ENCODE assay signal across 17 cellular contexts in the genomic region with DNA sequence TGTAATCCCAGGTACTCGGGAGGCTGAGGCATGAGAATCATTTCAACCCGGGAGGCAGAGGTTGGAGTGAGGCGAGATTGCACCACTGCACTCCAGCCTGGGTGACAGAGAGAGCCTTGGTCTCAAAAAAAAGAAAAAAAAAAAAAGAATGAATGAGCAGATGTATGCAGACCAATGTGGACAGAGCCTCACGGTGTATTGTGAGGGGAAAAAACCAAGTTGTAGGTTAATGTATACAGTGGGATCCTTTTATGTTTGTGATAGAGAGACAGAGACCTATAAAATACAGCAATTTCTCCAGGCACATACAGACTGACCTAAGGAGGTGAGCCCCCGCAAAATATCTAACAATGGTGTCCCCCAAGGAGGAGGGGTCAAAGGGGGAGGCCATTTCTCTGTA. TPM values are rescaled to one million over a fixed set of nuclear protein-coding genes. Genes with fewer than 3 reads are reported as not detected.
DNase-seq lines count a peak whose midpoint lies in the region; ATAC-seq, FAIRE-seq and TF ChIP-seq lines count a peak whose summit lies in the region.
"Had no signal": no experiment of that assay in that cellular context is flagged by ENCODE, and none has a peak within 500 bp of the region (broad histone marks: within the 10 kb centered on the region; RNA-seq: fewer than 3 reads in every experiment).

No MANE protein-coding gene starts in this region.

- H3K27ac Mint-ChIP-seq in mesothelial cell of epicardium = no peak overlapping the region

- TF ChIP-seq EP300 in A549 (IDR thresholded peaks at IDR 0.05) (no peak), sigmoid colon (IDR thresholded peaks at IDR 0.05) (no peak)

- no peak overlapping the region for H2AK5ac ChIP-seq in mesenchymal stem cell (ENCODE audit: low read length, severe bottlenecking)

- no peaks in the 10 kb centered on the region for H3K79me1 ChIP-seq in mesenchymal stem cell (replicated peaks; ENCODE audit: low read length, poor library complexity, severe bottlenecking)

- H3K9me3 Mint-ChIP-seq in mesothelial cell of epicardium = no peaks in the 10 kb centered on the region
- H3K9me3 Mint-ChIP-seq: activated T-helper 17 cell treated with anti-CD3 and anti-CD28 coated beads, Interleukin-2, amount 50 U/mL, for 72 hours; CD8-positive, alpha-beta memory T cell; H9; T-cell had no signal

- FAIRE-seq in A549 (lab: Jason Lieb, UNC) = no peak

- H3K27ac ChIP-seq in A549 (peak overlapping the region; percentile 84 to 87), esophagus squamous epithelium (peak overlapping the region; percentile 54 to 85 (median 82)), sigmoid colon (peak overlapping the region in 3 of 4 donors; percentile 68 to 86 (median 77)), mesenchymal stem cell (ENCODE audit: low read length, poor library complexity, severe bottlenecking) (no peak overlapping the region)

- WGBS in A549 (ENCODE audit: missing lambda C conversion rate) = 88% methylated on average over 5 of the region's 5 CpGs
- WGBS in esophagus squamous epithelium, 2 donors = 85 to 90% methylated on average over 5 of the region's 5 CpGs
- 86 to 93% methylated on average over 5 of the region's 5 CpGs for WGBS in sigmoid colon, 2 donors
- 99% methylated on average over 5 of the region's 5 CpGs for WGBS in mesenchymal stem cell

- no peaks in the 10 kb centered on the region for H3K27me3 Mint-ChIP-seq in mesothelial cell of epicardium (ENCODE audit: low read depth)

- H2BK12ac ChIP-seq in mesenchymal stem cell (ENCODE audit: low read length in 2 of 2) = peak overlapping the region in 1 of 2 experiments; percentile 11

- H3K36me3 ChIP-seq in esophagus squamous epithelium = peaks cover 0 to 10% (median 0%) of the 10 kb centered on the region in 3 donors
- peaks cover 0 to 31% (median 19%) of the 10 kb centered on the region in 4 donors for H3K36me3 ChIP-seq in sigmoid colon
- H3K36me3 ChIP-seq in mesenchymal stem cell (ENCODE audit: control insufficient read depth in 1 of 2, insufficient read depth in 2 of 2, low read depth in 1 of 2, low read length in 2 of 2) = peaks cover 4 to 12% of the 10 kb centered on the region in 2 experiments

- H3K27me3 ChIP-seq in esophagus squamous epithelium (no peaks in the 10 kb centered on the region), sigmoid colon (no peaks in the 10 kb centered on the region), mesenchymal stem cell (ENCODE audit: control insufficient read depth in 1 of 2, insufficient read depth in 1 of 2, low read length in 2 of 2) (no peaks in the 10 kb centered on the region)

- CTCF ChIA-PET in A549 (lab: Yijun Ruan, JAX) = interaction anchor here (1.9 to 32.6 kb wide), 4 partner anchors 11 to 96 kb away, joined by 4 to 818 read pairs (median 12); a partner anchor contains a TSS

- H4K91ac ChIP-seq in mesenchymal stem cell (ENCODE audit: low read length) = no peak overlapping the region

- H3K9ac ChIP-seq in mesenchymal stem cell (ENCODE audit: low read length) = no peak overlapping the region

- no peak for ATAC-seq in A549
- ATAC-seq: T-cell had no signal

- H3K4me1 ChIP-seq in A549 (peaks cover 81% of the 10 kb centered on the region), esophagus squamous epithelium (peaks cover 10 to 58% (median 41%) of the 10 kb centered on the region in 3 donors), sigmoid colon (peaks cover 0 to 58% (median 41%) of the 10 kb centered on the region in 4 donors), mesenchymal stem cell (ENCODE audit: control insufficient read depth, insufficient read depth, low read depth, low read length) (peaks cover 23% of the 10 kb centered on the region)

- DNase-seq in A549 (ENCODE audit: low read depth in 1 of 2, low spot score in 1 of 2) (no peak), RPMI7951 (ENCODE audit: low read depth) (peak; percentile 54), esophagus squamous epithelium (lab: John Stamatoyannopoulos, UW) (no peak), sigmoid colon (no peak), mesothelial cell of epicardium (ENCODE audit: low spot score in 2 of 2, unreplicated experiment in 2 of 2) (no peak), NCI-H2227 (lab: John Stamatoyannopoulos, UW; ENCODE audit: unreplicated experiment) (no peak), mesenchymal stem cell (no peak), OCI-M1 (lab: John Stamatoyannopoulos, UW) (no peak)
- DNase-seq: CD8-positive, alpha-beta memory T cell; effector CD4-positive, alpha-beta T cell; H9; Kasumi-1; NCI-H774; RPMI8226; stimulated activated naive CD4-positive, alpha-beta T cell treated with Interleukin-2 at 50 U/mL for 16 hours had no signal

- H3K4ac ChIP-seq in mesenchymal stem cell (ENCODE audit: low read depth in 1 of 2, low read length in 2 of 2) = no peak overlapping the region

- no peak overlapping the region for H2BK120ac ChIP-seq in mesenchymal stem cell (ENCODE audit: low read depth, low read length)

- H3K4me1 Mint-ChIP-seq in mesothelial cell of epicardium = peaks cover 19% of the 10 kb centered on the region

- no peak overlapping the region for H4K8ac ChIP-seq in mesenchymal stem cell (ENCODE audit: low read length)

- peaks cover 7% of the 10 kb centered on the region for H3K36me3 Mint-ChIP-seq in mesothelial cell of epicardium
- H3K36me3 Mint-ChIP-seq: CD8-positive, alpha-beta memory T cell; T-cell had no signal

- no peak overlapping the region for H3K14ac ChIP-seq in mesenchymal stem cell (ENCODE audit: low read length in 2 of 2)

- POLR2A ChIA-PET in A549 (lab: Yijun Ruan, JAX) = interaction anchor here (1.4 kb wide), 1 partner anchor 96 kb away, joined by 5 read pairs; no protein-coding TSS in a partner anchor

- no peak overlapping the region for H3K4me3 Mint-ChIP-seq in mesothelial cell of epicardium
- H3K4me3 Mint-ChIP-seq: H9, T-cell had no signal

- intact Hi-C loops in esophagus squamous epithelium (cut with DNase I) = no loop called here
- intact Hi-C loops in sigmoid colon (cut with DNase I) = no loop called here

- H2BK5ac ChIP-seq in mesenchymal stem cell (ENCODE audit: low read depth, low read length, poor library complexity, severe bottlenecking) = no peak overlapping the region

- no peak overlapping the region for H2AFZ ChIP-seq in mesenchymal stem cell (ENCODE audit: low read depth, low read length)

- H3K4me3 ChIP-seq in A549 = no peak overlapping the region
- no peak overlapping the region for H3K4me3 ChIP-seq in esophagus squamous epithelium
- H3K4me3 ChIP-seq in sigmoid colon = no peak overlapping the region
- no peak overlapping the region for H3K4me3 ChIP-seq in mesenchymal stem cell (ENCODE audit: insufficient read depth in 1 of 2, low read depth in 1 of 2, low read length in 2 of 2)

- H3K4me2 ChIP-seq in A549 (peak overlapping the region; percentile 84), mesenchymal stem cell (ENCODE audit: low read length, poor library complexity, severe bottlenecking) (no peak overlapping the region)

- no peak overlapping the region for H3K18ac ChIP-seq in mesenchymal stem cell (ENCODE audit: low read depth in 1 of 2, low read length in 2 of 2)

- H3K23ac ChIP-seq in mesenchymal stem cell (ENCODE audit: low read length in 2 of 2) = no peak overlapping the region

- H3K9me3 ChIP-seq in A549 (no peaks in the 10 kb centered on the region), esophagus squamous epithelium (no peaks in the 10 kb centered on the region), sigmoid colon (no peaks in the 10 kb centered on the region), mesenchymal stem cell (ENCODE audit: control insufficient read depth, low read length) (peaks cover 4% of the 10 kb centered on the region)

- TF ChIP-seq RAD21 in A549 (conservative IDR thresholded peaks at IDR 0.05 in 1 of 2, IDR thresholded peaks at IDR 0.05 in 1 of 2) = no peak

- H2BK15ac ChIP-seq in mesenchymal stem cell (ENCODE audit: low read depth, poor library complexity, severe bottlenecking) = no peak overlapping the region

- no peak for TF ChIP-seq POLR2A in A549 (IDR thresholded peaks at IDR 0.05; ENCODE audit: low read length)
- TF ChIP-seq POLR2A in esophagus squamous epithelium (IDR thresholded peaks at IDR 0.05) = no peak
- no peak for TF ChIP-seq POLR2A in sigmoid colon (IDR thresholded peaks at IDR 0.05)

- no peak for TF ChIP-seq CTCF in A549 (IDR thresholded peaks at IDR 0.05)
- no peak for TF ChIP-seq CTCF in esophagus squamous epithelium (IDR thresholded peaks at IDR 0.05)
- TF ChIP-seq CTCF in sigmoid colon (IDR thresholded peaks at IDR 0.05) = no peak
- no peak for TF ChIP-seq CTCF in mesothelial cell of epicardium (IDR thresholded peaks at IDR 0.05; ENCODE audit: unreplicated experiment)

TF ChIP-seq in A549, 52 proteins besides CTCF, POLR2A, EP300 and RAD21:
- TF ChIP-seq MAFK (IDR thresholded peaks at IDR 0.05; ENCODE audit: partially characterized antibody) = no peak

RNA-seq across cellular contexts. Expression of a gene that starts 11.7 kb away (rescaled TPM):
- 173 TPM in 2 replicates for polyA plus RNA-seq in A549 (2011; rRNA removed)
- 164 and 192 TPM in 2 replicates for polyA plus RNA-seq in A549 (2012; cell fraction: cytosol; rRNA removed)
- polyA plus RNA-seq in A549 (2012; cell fraction: nucleus; rRNA removed) = 241 and 325 TPM in 2 replicates
- polyA plus RNA-seq in A549 (2017; fragmentation: RNase III; extraction: RNeasy Plus Mini Kit Qiagen cat#74134 plus additional on column Dnase treatment) = 348 to 469 TPM (median 441 TPM) in 3 replicates
- 181 and 216 TPM in 2 replicates for polyA minus RNA-seq in A549 (2011; rRNA and poly(A)+ RNA removed)
- total RNA-seq in RPMI7951 (2014; rRNA removed; shearing (Covaris generic)) = 650 and 793 TPM in 2 replicates
- total RNA-seq in esophagus squamous epithelium = 10 to 100 TPM in 2 of 4 donors, 1 to 10 TPM in 2; 2.8 to 33.2 (median 11.5) TPM
- total RNA-seq in sigmoid colon = 100 to 1,000 TPM in 2 of 4 donors, 10 to 100 TPM in 2; 14.8 to 104 (median 60.7) TPM
- 10 to 100 TPM in 1 of 3 donors, 1 to 10 TPM in 2; 6.5 to 71.1 (median 7.2) TPM for polyA plus RNA-seq in sigmoid colon
- 32.4 to 35.7 TPM (median 35.3 TPM) in 3 replicates for total RNA-seq in mesothelial cell of epicardium
- 537 TPM for polyA plus RNA-seq in mesenchymal stem cell (2013, experiment 1 of 2)
- 530 TPM for polyA plus RNA-seq in mesenchymal stem cell (2013, experiment 2 of 2)
- total RNA-seq: CD8-positive, alpha-beta memory T cell had no signal
- polyA plus RNA-seq: CD8-positive, alpha-beta memory T cell had no signal
